In genomic region chr7:138246391-138246790, GRCh38 we compare ENCODE assay signal across 29 cellular contexts.
DNase-seq lines count a peak whose midpoint lies in the region; ATAC-seq and TF ChIP-seq lines count a peak whose summit lies in the region.
"Had no signal": no experiment of that assay in that cellular context is flagged by ENCODE, and none has a peak within 500 bp of the region (broad histone marks: within the 10 kb centered on the region; RNA-seq: fewer than 3 reads in every experiment).

No MANE protein-coding gene starts in this region.

- TF ChIP-seq RAD21 in SK-N-SH (IDR thresholded peaks at IDR 0.05; ENCODE audit: low read length) = no peak

- no peak for ATAC-seq in SK-N-SH treated with all-trans-retinoic acid at 6 μM for 48 hours
- ATAC-seq in naive thymus-derived CD8-positive, alpha-beta T cell = no peak
- ATAC-seq: PC-3 had no signal

- TF ChIP-seq POLR2A in uterus (IDR thresholded peaks at IDR 0.05) = no peak

- H3K4me2 ChIP-seq in SK-N-SH (no peak overlapping the region), hepatocyte (peak overlapping the region; percentile 8)

- POLR2A ChIA-PET in SK-N-SH (lab: Yijun Ruan, JAX) = no interaction called here
- POLR2A ChIA-PET in naive thymus-derived CD8-positive, alpha-beta T cell (lab: Charles Lee) = no interaction called here

- H3K9me3 Mint-ChIP-seq in nephron = peaks cover 5% of the 10 kb centered on the region
- H3K9me3 Mint-ChIP-seq in naive thymus-derived CD8-positive, alpha-beta T cell = peaks cover 6 to 22% (median 8%) of the 10 kb centered on the region in 9 donors

- H3K9me3 ChIP-seq in SK-N-SH (peaks cover 4% of the 10 kb centered on the region; the same call in 1 of the 2 replicates), hepatocyte (ENCODE audit: low read depth) (no peaks in the 10 kb centered on the region), uterus (no peaks in the 10 kb centered on the region)
- H3K9me3 ChIP-seq: ovary had no signal

- H3K4me3 ChIP-seq in SK-N-SH (ENCODE audit: low read depth in 2 of 2, low read length in 1 of 2) (no peak overlapping the region), hepatocyte (no peak overlapping the region), uterus (no peak overlapping the region)
- H3K4me3 ChIP-seq: left ventricle myocardium inferior, ovary, upper lobe of right lung had no signal

- peaks cover 41% of the 10 kb centered on the region for H3K4me1 Mint-ChIP-seq in nephron
- no peaks in the 10 kb centered on the region for H3K4me1 Mint-ChIP-seq in naive thymus-derived CD8-positive, alpha-beta T cell
- H3K4me1 Mint-ChIP-seq: activated CD4-positive, alpha-beta memory T cell treated with anti-CD3 and anti-CD28 coated beads, Interleukin-2, amount 10 ng/mL, durations not matched to agents 7 days and 5 days; activated naive CD4-positive, alpha-beta T cell treated with anti-CD3 and anti-CD28 coated beads, Interleukin-2, amount 50 U/mL, for 24 hours; naive B cell had no signal

- H3K27me3 ChIP-seq in SK-N-SH (ENCODE audit: insufficient read depth) = no peaks in the 10 kb centered on the region
- H3K27me3 ChIP-seq in hepatocyte = no peaks in the 10 kb centered on the region
- H3K27me3 ChIP-seq in uterus = no peaks in the 10 kb centered on the region
- H3K27me3 ChIP-seq: ovary, upper lobe of right lung had no signal

- no peaks in the 10 kb centered on the region for H3K36me3 Mint-ChIP-seq in nephron (ENCODE audit: low read depth)
- H3K36me3 Mint-ChIP-seq in naive thymus-derived CD8-positive, alpha-beta T cell = peaks cover 0 to 6% (median 0%) of the 10 kb centered on the region in 3 donors
- H3K36me3 Mint-ChIP-seq: activated naive CD4-positive, alpha-beta T cell treated with anti-CD3 and anti-CD28 coated beads, Interleukin-2, amount 50 U/mL, for 24 hours had no signal

- intact Hi-C loops in uterus (cut with DNase I; ENCODE audit: low total_unique reads) = no loop called here

- H4K20me1 ChIP-seq in SK-N-SH (ENCODE audit: insufficient read depth) = no peaks in the 10 kb centered on the region
- no peaks in the 10 kb centered on the region for H4K20me1 ChIP-seq in hepatocyte (ENCODE audit: insufficient read depth, poor library complexity, severe bottlenecking)

- 22% methylated on average over 5 of the region's 5 CpGs for WGBS in SK-N-SH (ENCODE audit: low lambda C conversion rate)
- WGBS in hepatocyte (ENCODE audit: low lambda C conversion rate, missing lambda C conversion rate) = 46% methylated on average over 5 of the region's 5 CpGs

- H3K36me3 ChIP-seq in SK-N-SH (replicated peaks in 1 of 2; ENCODE audit: control insufficient read depth in 1 of 2, insufficient read depth in 2 of 2, low read length in 1 of 2) (no peaks in the 10 kb centered on the region), hepatocyte (replicated peaks; ENCODE audit: insufficient read depth, low read depth) (no peaks in the 10 kb centered on the region), uterus (no peaks in the 10 kb centered on the region)
- H3K36me3 ChIP-seq: left ventricle myocardium inferior, ovary, upper lobe of right lung had no signal

- H3K27ac ChIP-seq in SK-N-SH (ENCODE audit: low read depth in 2 of 2, low read length in 1 of 2) (no peak overlapping the region; a peak in 1 of 4 replicates), hepatocyte (peak overlapping the region; percentile 90), uterus (peak overlapping the region; percentile 1 to 25)
- H3K27ac ChIP-seq: 22Rv1, C4-2B, epithelial cell of prostate, HL-60, left ventricle myocardium inferior, upper lobe of right lung had no signal

- H2AFZ ChIP-seq in SK-N-SH (ENCODE audit: low read depth) (no peak overlapping the region), hepatocyte (peak overlapping the region; percentile 12)

- no peaks in the 10 kb centered on the region for H3F3A ChIP-seq in SK-N-SH (replicated peaks; ENCODE audit: insufficient read depth)

- no peak for TF ChIP-seq CTCF in SK-N-SH (IDR thresholded peaks at IDR 0.05)
- no peak for TF ChIP-seq CTCF in hepatocyte (IDR thresholded peaks at IDR 0.05; ENCODE audit: poor library complexity)
- no peak for TF ChIP-seq CTCF in nephron (IDR thresholded peaks at IDR 0.05; ENCODE audit: unreplicated experiment in 3 of 3)
- TF ChIP-seq CTCF in uterus (IDR thresholded peaks at IDR 0.05) = no peak

- peaks cover 3% of the 10 kb centered on the region for H3K27me3 Mint-ChIP-seq in nephron (ENCODE audit: low read depth)
- H3K27me3 Mint-ChIP-seq in naive thymus-derived CD8-positive, alpha-beta T cell = peaks cover 0 to 3% (median 0%) of the 10 kb centered on the region in 5 donors
- H3K27me3 Mint-ChIP-seq: activated CD4-positive, alpha-beta memory T cell treated with anti-CD3 and anti-CD28 coated beads, Interleukin-2, amount 10 ng/mL, durations not matched to agents 7 days and 5 days; activated naive CD4-positive, alpha-beta T cell treated with anti-CD3 and anti-CD28 coated beads, Interleukin-2, amount 50 U/mL, for 24 hours; naive B cell had no signal

- H3K9me2 ChIP-seq in SK-N-SH = 0 out of 2 replicates have a peak, but pooled peaks cover 3% of the 10 kb centered on the region
- no peaks in the 10 kb centered on the region for H3K9me2 ChIP-seq in hepatocyte (replicated peaks; ENCODE audit: insufficient read depth)

- no peak overlapping the region for H3K4me3 Mint-ChIP-seq in nephron
- no peak overlapping the region for H3K4me3 Mint-ChIP-seq in naive thymus-derived CD8-positive, alpha-beta T cell
- H3K4me3 Mint-ChIP-seq: activated CD4-positive, alpha-beta memory T cell treated with anti-CD3 and anti-CD28 coated beads, Interleukin-2, amount 10 ng/mL, durations not matched to agents 7 days and 5 days; activated naive CD4-positive, alpha-beta T cell treated with anti-CD3 and anti-CD28 coated beads, Interleukin-2, amount 50 U/mL, for 24 hours; naive B cell had no signal

- CTCF ChIA-PET in SK-N-SH (lab: Yijun Ruan, JAX) = interaction anchor here (1.4 kb wide), 1 partner anchor 85 kb away, joined by 3 read pairs; no protein-coding TSS in a partner anchor

- H3K9ac ChIP-seq in SK-N-SH = no peak overlapping the region

- H3K4me1 ChIP-seq in SK-N-SH (ENCODE audit: control insufficient read depth in 1 of 2, insufficient read depth in 2 of 2, low read depth in 1 of 2, low read length in 1 of 2) (peaks cover 0 to 3% of the 10 kb centered on the region in 2 experiments; a peak in 2 of 4 replicates), hepatocyte (ENCODE audit: insufficient read depth) (peaks cover 23% of the 10 kb centered on the region), uterus (no peaks in the 10 kb centered on the region)
- H3K4me1 ChIP-seq: left ventricle myocardium inferior, upper lobe of right lung had no signal

- H3K79me2 ChIP-seq in SK-N-SH (ENCODE audit: insufficient read depth) (no peaks in the 10 kb centered on the region), hepatocyte (no peaks in the 10 kb centered on the region)

- H3K27ac Mint-ChIP-seq in nephron = peak overlapping the region; percentile 88 to 98 (median 98)
- H3K27ac Mint-ChIP-seq in naive thymus-derived CD8-positive, alpha-beta T cell = no peak overlapping the region
- H3K27ac Mint-ChIP-seq: activated CD4-positive, alpha-beta memory T cell treated with anti-CD3 and anti-CD28 coated beads, Interleukin-2, amount 10 ng/mL, durations not matched to agents 7 days and 5 days; activated naive CD4-positive, alpha-beta T cell treated with anti-CD3 and anti-CD28 coated beads, Interleukin-2, amount 50 U/mL, for 24 hours; naive B cell had no signal

- DNase-seq in SK-N-SH (no peak), hepatocyte (ENCODE audit: low spot score) (peak; percentile 19), uterus (no peak)
- no peak for DNase-seq in activated CD4-positive, alpha-beta T cell treated with anti-CD3 and anti-CD28 coated beads, Interleukin-2, amount 50 U/mL, for 1 hour
- no peak for DNase-seq in naive thymus-derived CD8-positive, alpha-beta T cell
- no peak for DNase-seq in activated CD8-positive, alpha-beta memory T cell treated with anti-CD3 and anti-CD28 coated beads, Interleukin-2, amount 50 U/mL, for 48 hours
- DNase-seq: activated CD4-positive, alpha-beta memory T cell treated with anti-CD3 and anti-CD28 coated beads, Interleukin-2, amount 10 ng/mL, durations not matched to agents 7 days and 5 days; activated CD4-positive, CD25-positive, alpha-beta regulatory T cell treated with anti-CD3 and anti-CD28 coated beads, Interleukin-2, amount 50 U/mL, for 72 hours; amygdala; IMR-90; islet precursor cell; left ventricle myocardium inferior; naive B cell; NCI-H1417 treated with DMSO at 0.1 percent for 48 hours; NCI-H2081 treated with DMSO at 0.1 percent for 48 hours; NCI-H526 treated with DMSO at 0.1 percent for 48 hours; ovary; PC-3; small intestine; stimulated activated naive CD4-positive, alpha-beta T cell; T-helper 2 cell; upper lobe of right lung had no signal

- no peak for TF ChIP-seq EP300 in SK-N-SH (IDR thresholded peaks at IDR 0.05; ENCODE audit: borderline replicate concordance in 1 of 2, low read depth in 1 of 2, low read length in 1 of 2)

TF ChIP-seq in SK-N-SH treated with all-trans-retinoic acid at 6 μM for 48 hours, 23 proteins besides CTCF, POLR2A, EP300 and RAD21:
- TF ChIP-seq TCF4 (CRISPR knock-in tag; IDR thresholded peaks at IDR 0.05; ENCODE audit: borderline replicate concordance) (no peak), SNAI2 (CRISPR knock-in tag; IDR thresholded peaks at IDR 0.05) (0 out of 2 replicates have a peak, but pooled peaks have one; percentile 42)

TF ChIP-seq in SK-N-SH, 30 proteins besides CTCF, POLR2A, EP300 and RAD21 (continues in another document):
- TF ChIP-seq RXRA (IDR thresholded peaks at IDR 0.05; ENCODE audit: borderline replicate concordance, low read depth) (no peak), SIN3A (IDR thresholded peaks at IDR 0.05; ENCODE audit: borderline replicate concordance, low read depth, low read length) (no peak), FOXJ3 (CRISPR knock-in tag; IDR thresholded peaks at IDR 0.05) (no peak), NRF1 (IDR thresholded peaks at IDR 0.05; ENCODE audit: low read depth, low read length) (no peak), IRF3 (IDR thresholded peaks at IDR 0.05; ENCODE audit: low read depth, low read length) (no peak), EZH2phosphoT487 (IDR thresholded peaks at IDR 0.05; ENCODE audit: borderline replicate concordance, low read depth) (no peak), TCF12 (IDR thresholded peaks at IDR 0.05) (no peak)

Comparison
In these comparisons a context has a peak if more than half of its experiments do, and no peak if none do; other contexts are left out.
1. H3K27ac ChIP-seq: peak in hepatocyte (single experiment) and uterus (2 of 2); none in SK-N-SH (0 of 2).
2. H3K27ac Mint-ChIP-seq: peak in nephron (3 of 3); none in naive thymus-derived CD8-positive, alpha-beta T cell (0 of 10).